In genomic region chr17:35537569-35538209, GRCh38 we compare ENCODE assay signal across 10 cellular contexts. TPM values are rescaled to one million over a fixed set of nuclear protein-coding genes. Genes with fewer than 3 reads are reported as not detected.
DNase-seq lines count a peak whose midpoint lies in the region; ATAC-seq and TF ChIP-seq lines count a peak whose summit lies in the region.
"Had no signal": no experiment of that assay in that cellular context is flagged by ENCODE, and none has a peak within 500 bp of the region (broad histone marks: within the 10 kb centered on the region; RNA-seq: fewer than 3 reads in every experiment).

TSS of gene SLFN12L (minus strand) at chr17:35537678. CDS start at chr17:35522364, 15,314 bp downstream.

- peak within 1 kb of the TSS in 4 of 7 donors; percentile 7 to 42 (median 20) for H3K27ac Mint-ChIP-seq in CD14-positive monocyte
- H3K27ac Mint-ChIP-seq in activated naive CD4-positive, alpha-beta T cell treated with anti-CD3 and anti-CD28 coated beads, Interleukin-2, amount 50 U/mL, for 72 hours: peak within 1 kb of the TSS; percentile 99

- no peak for TF ChIP-seq EP300 in SK-N-SH (IDR thresholded peaks at IDR 0.05; ENCODE audit: borderline replicate concordance in 1 of 2, low read depth in 1 of 2, low read length in 1 of 2)

- no peaks in the 10 kb centered on the region for H4K20me1 ChIP-seq in SK-N-SH (ENCODE audit: insufficient read depth)

- H3K9me2 ChIP-seq in SK-N-SH: no peaks in the 10 kb centered on the region

- H2BK120ac ChIP-seq in trophoblast cell (ENCODE audit: insufficient read depth, low read length, poor library complexity): no peak within 1 kb of the TSS

- H3K14ac ChIP-seq in trophoblast cell (ENCODE audit: low read length): no peak within 1 kb of the TSS

- H3K9me3 ChIP-seq in mucosa of rectum (ENCODE audit: control insufficient read depth in 2 of 2, low read length in 2 of 2) (no peaks in the 10 kb centered on the region), SK-N-SH (no peaks in the 10 kb centered on the region), trophoblast cell (ENCODE audit: insufficient read depth, low read depth, low read length) (no peaks in the 10 kb centered on the region)

- intact Hi-C loops in CD14-positive monocyte (cut with micrococcal nuclease): loop anchor here in 1 of 2 donors (5.0 to 10.0 kb wide), 3 partner anchors 163 to 365 kb away; partner anchors contain the start of gene SLFN11

- H3K23ac ChIP-seq in trophoblast cell (ENCODE audit: low read length): no peak within 1 kb of the TSS

- H2BK12ac ChIP-seq in trophoblast cell (ENCODE audit: low read length): no peak within 1 kb of the TSS

- H3K27me3 Mint-ChIP-seq in CD14-positive monocyte (ENCODE audit: low read depth in 3 of 3): peaks cover 0 to 1% (median 0%) of the 10 kb centered on the region in 3 donors

- H3K36me3 ChIP-seq in mucosa of rectum (ENCODE audit: control insufficient read depth in 2 of 2, insufficient read depth in 2 of 2, low read length in 2 of 2) (no peaks in the 10 kb centered on the region), SK-N-SH (replicated peaks in 1 of 2; ENCODE audit: control insufficient read depth in 1 of 2, insufficient read depth in 2 of 2, low read length in 1 of 2) (no peaks in the 10 kb centered on the region), trophoblast cell (ENCODE audit: control insufficient read depth in 1 of 2, insufficient read depth in 2 of 2, low read length in 2 of 2) (no peaks in the 10 kb centered on the region)

- H3K27ac ChIP-seq in mucosa of rectum (ENCODE audit: low read depth in 2 of 2, low read length in 2 of 2): peak within 1 kb of the TSS; percentile 38 to 60
- no peak within 1 kb of the TSS for H3K27ac ChIP-seq in SK-N-SH (ENCODE audit: low read depth in 2 of 2, low read length in 1 of 2)
- no peak within 1 kb of the TSS for H3K27ac ChIP-seq in trophoblast cell (ENCODE audit: low read depth, low read length)

- H3K18ac ChIP-seq in trophoblast cell (ENCODE audit: low read length): no peak within 1 kb of the TSS

- H4K12ac ChIP-seq in trophoblast cell (ENCODE audit: low read depth, low read length): no peak within 1 kb of the TSS

- no peak within 1 kb of the TSS for H4K91ac ChIP-seq in trophoblast cell (ENCODE audit: low read depth, low read length)

- no peaks in the 10 kb centered on the region for H3K9me3 Mint-ChIP-seq in CD14-positive monocyte
- no peaks in the 10 kb centered on the region for H3K9me3 Mint-ChIP-seq in activated naive CD4-positive, alpha-beta T cell treated with anti-CD3 and anti-CD28 coated beads, Interleukin-2, amount 50 U/mL, for 72 hours

- H2AFZ ChIP-seq in SK-N-SH (ENCODE audit: low read depth): no peak within 1 kb of the TSS
- H2AFZ ChIP-seq in trophoblast cell (ENCODE audit: insufficient read depth, low read length, poor library complexity): no peak within 1 kb of the TSS

- H3K4me2 ChIP-seq in SK-N-SH: no peak within 1 kb of the TSS
- no peak within 1 kb of the TSS for H3K4me2 ChIP-seq in trophoblast cell (ENCODE audit: low read length)

- WGBS in SK-N-SH (ENCODE audit: low lambda C conversion rate): 56% methylated on average over 2 of the region's 2 CpGs
- WGBS in trophoblast cell (ENCODE audit: extremely low coverage, insufficient coverage, insufficient read length): no CpG with 5 or more reads among the region's 2 CpGs

- H3K4me3 ChIP-seq in mucosa of rectum (ENCODE audit: low read length in 2 of 2) (peak within 1 kb of the TSS in 1 of 2 donors; percentile 68), SK-N-SH (ENCODE audit: low read depth in 2 of 2, low read length in 1 of 2) (no peak within 1 kb of the TSS), trophoblast cell (ENCODE audit: low read depth, low read length) (no peak within 1 kb of the TSS)

- no peak within 1 kb of the TSS for H3K4ac ChIP-seq in trophoblast cell (ENCODE audit: low read depth, low read length)

- H3F3A ChIP-seq in SK-N-SH (replicated peaks; ENCODE audit: insufficient read depth): peaks cover 5% of the 10 kb centered on the region

- TF ChIP-seq CTCF in CD14-positive monocyte (IDR thresholded peaks at IDR 0.05) (no peak), SK-N-SH (IDR thresholded peaks at IDR 0.05) (no peak)

- DNase-seq in CD14-positive monocyte (ENCODE audit: low spot score) (no peak), H4 (ENCODE audit: low spot score) (no peak), SK-N-SH (no peak), T1000 (lab: John Stamatoyannopoulos, UW) (no peak), trophoblast cell (no peak)
- peak in 1 of 2 donors; percentile 37 for DNase-seq in activated naive CD4-positive, alpha-beta T cell treated with anti-CD3 and anti-CD28 coated beads, Interleukin-2, amount 50 U/mL, for 72 hours (ENCODE audit: low spot score in 2 of 2)
- DNase-seq: DMS153; stimulated activated CD4-positive, alpha-beta T cell treated with anti-CD3 and anti-CD28 coated beads, Interleukin-4, amount 100 ng/mL, for 1 hour had no signal

- no peak for TF ChIP-seq RAD21 in SK-N-SH (IDR thresholded peaks at IDR 0.05; ENCODE audit: low read length)

- no peak within 1 kb of the TSS for H2AK5ac ChIP-seq in trophoblast cell (ENCODE audit: low read length)

- H3K4me1 Mint-ChIP-seq in CD14-positive monocyte: peaks cover 31% of the 10 kb centered on the region

- no peak within 1 kb of the TSS for H2BK5ac ChIP-seq in trophoblast cell (ENCODE audit: low read depth, low read length, poor library complexity)

- no peaks in the 10 kb centered on the region for H3K79me2 ChIP-seq in SK-N-SH (ENCODE audit: insufficient read depth)
- no peaks in the 10 kb centered on the region for H3K79me2 ChIP-seq in trophoblast cell (ENCODE audit: control insufficient read depth, insufficient read depth, low read length, poor library complexity)

- CTCF ChIA-PET in SK-N-SH (lab: Yijun Ruan, JAX): interaction anchor here (1.0 to 8.9 kb wide), 7 partner anchors 10 to 374 kb away, joined by 3 to 118 read pairs (median 4); no protein-coding TSS in a partner anchor

- ATAC-seq in HG02678 (IDR thresholded peaks at IDR 0.05; ENCODE audit: unreplicated experiment): peak; percentile 35
- peak; percentile 62 to 69 for ATAC-seq in activated naive CD4-positive, alpha-beta T cell treated with anti-CD3 and anti-CD28 coated beads, Interleukin-2, amount 50 U/mL, for 72 hours

- H3K9ac ChIP-seq in mucosa of rectum (ENCODE audit: low read depth in 1 of 2, low read length in 2 of 2) (peak within 1 kb of the TSS in 1 of 2 donors; percentile 3), SK-N-SH (no peak within 1 kb of the TSS), trophoblast cell (ENCODE audit: low read length) (no peak within 1 kb of the TSS)

- POLR2A ChIA-PET in SK-N-SH (lab: Yijun Ruan, JAX): no interaction called here

- no peaks in the 10 kb centered on the region for H3K36me3 Mint-ChIP-seq in CD14-positive monocyte
- H3K36me3 Mint-ChIP-seq in activated naive CD4-positive, alpha-beta T cell treated with anti-CD3 and anti-CD28 coated beads, Interleukin-2, amount 50 U/mL, for 72 hours: peaks cover 25 to 31% of the 10 kb centered on the region in 2 donors

- no peaks in the 10 kb centered on the region for H3K79me1 ChIP-seq in trophoblast cell (ENCODE audit: low read length)

- H3K4me1 ChIP-seq in mucosa of rectum (ENCODE audit: control insufficient read depth in 2 of 2, insufficient read depth in 2 of 2, low read length in 2 of 2): peaks cover 3 to 6% of the 10 kb centered on the region in 2 donors
- no peaks in the 10 kb centered on the region for H3K4me1 ChIP-seq in SK-N-SH (ENCODE audit: control insufficient read depth in 1 of 2, insufficient read depth in 2 of 2, low read depth in 1 of 2, low read length in 1 of 2)
- H3K4me1 ChIP-seq in trophoblast cell (ENCODE audit: control insufficient read depth in 1 of 2, insufficient read depth in 2 of 2, low read length in 2 of 2): no peaks in the 10 kb centered on the region

- no peaks in the 10 kb centered on the region for H3K27me3 ChIP-seq in mucosa of rectum (ENCODE audit: control insufficient read depth in 2 of 2, insufficient read depth in 2 of 2, low read length in 2 of 2)
- peaks cover 28% of the 10 kb centered on the region for H3K27me3 ChIP-seq in SK-N-SH (ENCODE audit: insufficient read depth)
- no peaks in the 10 kb centered on the region for H3K27me3 ChIP-seq in trophoblast cell (ENCODE audit: insufficient read depth, low read length)

- peak within 1 kb of the TSS in 1 of 2 donors; percentile 53 for H3K4me3 Mint-ChIP-seq in CD14-positive monocyte

- no peak within 1 kb of the TSS for H4K8ac ChIP-seq in trophoblast cell (ENCODE audit: low read depth, low read length)

TF ChIP-seq in SK-N-SH, 30 proteins besides CTCF, POLR2A, EP300 and RAD21:
- TF ChIP-seq IRF3 (IDR thresholded peaks at IDR 0.05; ENCODE audit: low read depth, low read length): no peak
- TF ChIP-seq SMC3 (IDR thresholded peaks at IDR 0.05; ENCODE audit: low read depth, low read length): no peak
TF ChIP-seq in SK-N-SH: peak in this region for 0.

RNA-seq across cellular contexts. Expression of gene SLFN12L, which starts in this region (rescaled TPM):
- polyA plus RNA-seq in CD14-positive monocyte (under 1 TPM; 0.14 to 0.25 TPM), SK-N-SH (2012; rRNA removed) (not detected in 2 replicates)
- 10 to 100 TPM; 33.7 to 43.2 TPM for total RNA-seq in activated naive CD4-positive, alpha-beta T cell treated with anti-CD3 and anti-CD28 coated beads, Interleukin-2, amount 50 U/mL, for 72 hours
- total RNA-seq in H4 (2014; rRNA removed; shearing (Covaris generic)): 0.06 and 0.31 TPM in 2 replicates
- not detected in 2 replicates for polyA plus RNA-seq in SK-N-SH (2012; cell fraction: cytosol; rRNA removed)
- not detected in 2 replicates for polyA plus RNA-seq in SK-N-SH (2012; cell fraction: nucleus; rRNA removed)
- polyA plus RNA-seq in trophoblast cell (2013): not detected in 2 replicates

Comparison
In these comparisons a context has a peak if more than half of its experiments do, and no peak if none do; other contexts are left out.
1. RNA of gene SLFN12L (total RNA-seq): 33.7 to 43.2 TPM in activated naive CD4-positive, alpha-beta T cell treated with anti-CD3 and anti-CD28 coated beads, Interleukin-2, amount 50 U/mL, for 72 hours; 0.06 to 0.31 TPM in H4; every median in the first group is over 10 times any median in the second.
2. H3K27ac ChIP-seq: peak in mucosa of rectum (2 of 2); none in SK-N-SH (0 of 2) and trophoblast cell (single experiment).